Comparison of ENCODE assay signal across 14 cellular contexts in genomic region chr2:38648107-38648761, GRCh38. TPM values are rescaled to one million over a fixed set of nuclear protein-coding genes. Genes with fewer than 3 reads are reported as not detected.
A peak's percentile ranks its signal among the peaks of the same experiment; 100 is the strongest.
DNase-seq lines count a peak whose midpoint lies in the region; ATAC-seq, FAIRE-seq and TF ChIP-seq lines count a peak whose summit lies in the region.
"Had no signal": no experiment of that assay in that cellular context is flagged by ENCODE, and none has a peak within 500 bp of the region (broad histone marks: within the 10 kb centered on the region; RNA-seq: fewer than 3 reads in every experiment).

No MANE protein-coding gene starts in this region.

- FAIRE-seq in GM12891 (lab: Jason Lieb, UNC) (no peak), bronchial epithelial cell (lab: Jason Lieb, UNC) (no peak)
- FAIRE-seq: astrocyte, G401.6, kidney had no signal

- TF ChIP-seq EP300 in sigmoid colon (IDR thresholded peaks at IDR 0.05) = no peak

- H3K36me3 ChIP-seq in OCI-LY3 (replicated peaks; ENCODE audit: low read depth, low read length) (no peaks in the 10 kb centered on the region), bronchial epithelial cell (ENCODE audit: control insufficient read depth, insufficient read depth, low read length) (no peaks in the 10 kb centered on the region), sigmoid colon (no peaks in the 10 kb centered on the region)

- no peaks in the 10 kb centered on the region for H4K20me1 ChIP-seq in OCI-LY3 (ENCODE audit: insufficient read depth, low read length)

- H3K4me1 ChIP-seq in OCI-LY3 (ENCODE audit: low read length) (peaks cover 19% of the 10 kb centered on the region), sigmoid colon (no peaks in the 10 kb centered on the region)

- H2AFZ ChIP-seq in OCI-LY3 (ENCODE audit: low read depth, low read length) = no peak overlapping the region

- H3K4me2 ChIP-seq in OCI-LY3 (ENCODE audit: low read length) = peak overlapping the region; percentile 5; the same call in 1 of the 2 replicates

- H3K9ac ChIP-seq in OCI-LY3 (ENCODE audit: low read length) = no peak overlapping the region

- intact Hi-C loops in left colon (cut with DNase I, micrococcal nuclease) = no loop called here
- intact Hi-C loops in sigmoid colon (cut with DNase I) = no loop called here

- no peak overlapping the region for H3K4me3 ChIP-seq in OCI-LY3 (ENCODE audit: low read length)
- H3K4me3 ChIP-seq in bronchial epithelial cell (ENCODE audit: low read depth, low read length) = no peak overlapping the region
- H3K4me3 ChIP-seq in sigmoid colon = no peak overlapping the region

- DNase-seq in AML-193 (lab: John Stamatoyannopoulos, UW) (peak; percentile 32 to 50), GM12891 (ENCODE audit: insufficient read length, low spot score) (no peak), bronchial epithelial cell (ENCODE audit: low read depth) (peak; percentile 70), ACHN (no peak), left colon (no peak), sigmoid colon (no peak)
- DNase-seq: activated T-cell treated with anti-CD3 and anti-CD28 coated beads, Interleukin-2, amount 50 U/mL, for 24 hours; kidney; NCI-H2171 treated with DMSO at 0.1 percent for 48 hours had no signal

- 84 to 94% methylated on average over 7 of the region's 7 CpGs for WGBS in sigmoid colon, 2 donors

- H3K27me3 ChIP-seq in OCI-LY3 (ENCODE audit: low read depth, low read length) (peaks cover 4% of the 10 kb centered on the region; the same call in 1 of the 2 replicates), bronchial epithelial cell (ENCODE audit: control insufficient read depth, insufficient read depth, low read length) (peaks cover 2% of the 10 kb centered on the region), sigmoid colon (no peaks in the 10 kb centered on the region)

- no peaks in the 10 kb centered on the region for H3K9me3 ChIP-seq in OCI-LY3 (ENCODE audit: insufficient read depth, low read length)
- H3K9me3 ChIP-seq in sigmoid colon = no peaks in the 10 kb centered on the region

- in situ Hi-C loops in ACHN (cut with HindIII; ENCODE audit: low pct_ligation_motif_present, low pct_unique_long_range_greater_than_20kb, low sequenced_read_pairs) = no loop called here

- H3K27ac ChIP-seq in OCI-LY3 (ENCODE audit: low read length) = no peak overlapping the region
- no peak overlapping the region for H3K27ac ChIP-seq in sigmoid colon

- TF ChIP-seq POLR2A in GM12891 (IDR thresholded peaks at IDR 0.05; ENCODE audit: low read depth, low read length) (no peak), sigmoid colon (IDR thresholded peaks at IDR 0.05) (no peak)

- no peak for ATAC-seq in GM21619 (IDR thresholded peaks at IDR 0.05; ENCODE audit: unreplicated experiment)
- no peak for ATAC-seq in left colon
- ATAC-seq: Right ventricle myocardium inferior had no signal

- no peaks in the 10 kb centered on the region for H3K79me2 ChIP-seq in OCI-LY3 (ENCODE audit: low read length)

- TF ChIP-seq CTCF in OCI-LY3 (IDR thresholded peaks at IDR 0.05; ENCODE audit: low read depth, low read length) (no peak), bronchial epithelial cell (IDR thresholded peaks at IDR 0.05; ENCODE audit: insufficient read depth, low read length, severe bottlenecking) (no peak), sigmoid colon (IDR thresholded peaks at IDR 0.05) (no peak)

TF ChIP-seq in GM12891, 5 proteins besides CTCF, POLR2A, EP300 and RAD21:
- no peak for TF ChIP-seq POU2F2 (IDR thresholded peaks at IDR 0.05; ENCODE audit: low read depth, low read length)
- TF ChIP-seq SPI1 (IDR thresholded peaks at IDR 0.05; ENCODE audit: low read depth, low read length) = 0 out of 2 replicates have a peak, but pooled peaks have one; percentile 11

RNA-seq across cellular contexts. Expression of gene GALM, which starts 17.7 kb away (rescaled TPM):
- 24.9 TPM for polyA plus RNA-seq in GM12891 (2012; ENCODE audit: low read depth, missing spikeins)
- 1.6 and 2.0 TPM in 2 replicates for total RNA-seq in bronchial epithelial cell
- total RNA-seq in left colon = 10 to 100 TPM; 51.6 to 59.0 TPM
- 10 to 100 TPM in 3 of 4 donors, 1 to 10 TPM in 1; 9.5 to 35.2 (median 19.0) TPM for total RNA-seq in sigmoid colon
- polyA plus RNA-seq in sigmoid colon = 10 to 100 TPM; 35.5 to 45.1 (median 41.4) TPM

RNA-seq across cellular contexts. Expression of gene HNRNPLL, which starts 45.5 kb away (rescaled TPM):
- 30.7 TPM for polyA plus RNA-seq in GM12891 (2012; ENCODE audit: low read depth, missing spikeins)
- total RNA-seq in bronchial epithelial cell (29.7 and 32.4 TPM in 2 replicates), left colon (10 to 100 TPM; 43.3 to 45.8 TPM), sigmoid colon (10 to 100 TPM; 63.7 to 82.0 (median 72.5) TPM)
- 10 to 100 TPM; 16.1 to 19.9 (median 16.2) TPM for polyA plus RNA-seq in sigmoid colon

Comparison
In these comparisons a context has a peak if more than half of its experiments do, and no peak if none do; other contexts are left out.
1. DNase-seq: peak in AML-193 (2 of 2) and bronchial epithelial cell (single experiment); none in GM12891 (single experiment), ACHN (single experiment), left colon (0 of 2) and sigmoid colon (single experiment).